12 cellular contexts compared by ENCODE assay signal in the genomic region with DNA sequence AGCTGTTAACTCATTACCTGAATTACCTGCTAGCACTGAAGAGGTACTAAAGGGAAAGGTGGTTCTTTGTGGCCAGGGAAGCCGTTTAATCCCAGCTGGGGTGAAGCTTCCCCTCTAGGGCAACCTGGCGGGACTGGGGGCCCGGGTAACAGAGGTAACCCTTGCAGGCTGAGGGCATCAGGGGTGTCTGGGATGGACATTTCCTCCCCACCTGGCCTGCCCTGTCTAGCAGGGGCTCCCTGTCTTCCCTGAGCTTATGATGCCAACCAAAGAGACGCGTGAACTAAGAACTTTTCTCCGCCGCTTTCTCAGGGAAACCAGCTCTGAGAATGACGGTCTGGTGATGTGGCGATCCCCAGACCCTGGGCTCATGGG.
"Had no signal": no experiment of that assay in that cellular context is flagged by ENCODE, and none has a peak within 500 bp of the region (broad histone marks: within the 10 kb centered on the region; RNA-seq: fewer than 3 reads in every experiment).

No MANE protein-coding gene starts in this region.

- H3K27me3 Mint-ChIP-seq: activated naive CD8-positive, alpha-beta T cell treated with anti-CD3 and anti-CD28 coated beads, Interleukin-2, amount 10 ng/mL, durations not matched to agents 7 days and 5 days had no signal

- H3K9me3 ChIP-seq: gastroesophageal sphincter, ovary, right lobe of liver had no signal

- H3K36me3 Mint-ChIP-seq: activated naive CD8-positive, alpha-beta T cell treated with anti-CD3 and anti-CD28 coated beads, Interleukin-2, amount 10 ng/mL, durations not matched to agents 7 days and 5 days; memory B cell had no signal

- H3K27me3 ChIP-seq: gastroesophageal sphincter, ovary, right lobe of liver had no signal

- H3K4me3 ChIP-seq: gastroesophageal sphincter, ovary, right lobe of liver had no signal

- ATAC-seq: gastroesophageal sphincter; right lobe of liver; stimulated activated naive CD8-positive, alpha-beta T cell treated with anti-CD3 and anti-CD28 coated beads, Interleukin-15, amount 100 ng/mL, for 72 hours had no signal

- H3K4me1 Mint-ChIP-seq: activated naive CD8-positive, alpha-beta T cell treated with anti-CD3 and anti-CD28 coated beads, Interleukin-2, amount 10 ng/mL, durations not matched to agents 7 days and 5 days; memory B cell; stimulated activated naive CD8-positive, alpha-beta T cell treated with anti-CD3 and anti-CD28 coated beads, Interleukin-15, amount 100 ng/mL, for 72 hours had no signal

- H3K4me3 Mint-ChIP-seq: activated naive CD8-positive, alpha-beta T cell treated with anti-CD3 and anti-CD28 coated beads, Interleukin-2, amount 10 ng/mL, durations not matched to agents 7 days and 5 days; activated T-helper 1 cell treated with anti-CD3 and anti-CD28 coated beads, Interleukin-12 subunit alpha, Interleukin-12 subunit beta, Interleukin-2, Interleukin-4 antibody, amounts not matched to agents 30 ng/mL and 10 ng/mL and 1 ng/mL, durations not matched to agents 14 hours and 24 hours and 36 hours; memory B cell; neural crest cell; stimulated activated naive CD8-positive, alpha-beta T cell treated with anti-CD3 and anti-CD28 coated beads, Interleukin-15, amount 100 ng/mL, for 72 hours had no signal

- H3K36me3 ChIP-seq: gastroesophageal sphincter, ovary, right lobe of liver had no signal

- H3K9me3 Mint-ChIP-seq: activated naive CD8-positive, alpha-beta T cell treated with anti-CD3 and anti-CD28 coated beads, Interleukin-2, amount 10 ng/mL, durations not matched to agents 7 days and 5 days; activated T-helper 1 cell treated with anti-CD3 and anti-CD28 coated beads, Interleukin-12 subunit alpha, Interleukin-12 subunit beta, Interleukin-2, Interleukin-4 antibody, amounts not matched to agents 30 ng/mL and 10 ng/mL and 1 ng/mL, durations not matched to agents 14 hours and 24 hours and 36 hours; memory B cell; neural crest cell; stimulated activated naive CD8-positive, alpha-beta T cell treated with anti-CD3 and anti-CD28 coated beads, Interleukin-15, amount 100 ng/mL, for 72 hours had no signal

- H3K27ac Mint-ChIP-seq: activated naive CD8-positive, alpha-beta T cell treated with anti-CD3 and anti-CD28 coated beads, Interleukin-2, amount 10 ng/mL, durations not matched to agents 7 days and 5 days; activated T-helper 1 cell treated with anti-CD3 and anti-CD28 coated beads, Interleukin-12 subunit alpha, Interleukin-12 subunit beta, Interleukin-2, Interleukin-4 antibody, amounts not matched to agents 30 ng/mL and 10 ng/mL and 1 ng/mL, durations not matched to agents 14 hours and 24 hours and 36 hours; memory B cell; stimulated activated naive CD8-positive, alpha-beta T cell treated with anti-CD3 and anti-CD28 coated beads, Interleukin-15, amount 100 ng/mL, for 72 hours had no signal

- H3K27ac ChIP-seq: gastroesophageal sphincter, ovary, right lobe of liver had no signal

- DNase-seq: activated CD4-positive, alpha-beta T cell treated with anti-CD3 and anti-CD28 coated beads, Interleukin-2, amount 50 U/mL, for 1 hour; activated naive CD8-positive, alpha-beta T cell treated with anti-CD3 and anti-CD28 coated beads, Interleukin-2, amount 10 ng/mL, durations not matched to agents 7 days and 5 days; cerebellar nuclear complex; dermis blood vessel endothelial cell; erythroblast; ovary; right lobe of liver; stimulated activated naive CD8-positive, alpha-beta T cell treated with anti-CD3 and anti-CD28 coated beads, Interleukin-15, amount 100 ng/mL, for 72 hours had no signal
